34 cellular contexts compared by ENCODE assay signal in genomic region chr1:44420535-44420934, GRCh38.
"Had no signal": no experiment of that assay in that cellular context is flagged by ENCODE, and none has a peak within 500 bp of the region (broad histone marks: within the 10 kb centered on the region; RNA-seq: fewer than 3 reads in every experiment).

No MANE protein-coding gene starts in this region.

- H3K36me3 Mint-ChIP-seq: activated naive CD4-positive, alpha-beta T cell treated with anti-CD3 and anti-CD28 coated beads, Interleukin-2, amount 50 U/mL, for 72 hours; WTC11 had no signal

- H3K4me3 Mint-ChIP-seq: activated CD4-positive, alpha-beta T cell treated with anti-CD3 and anti-CD28 coated beads for 36 hours; activated CD4-positive, alpha-beta T cell treated with anti-CD3 and anti-CD28 coated beads, Interleukin-2, amount 10 ng/mL, durations not matched to agents 7 days and 5 days; activated CD8-positive, alpha-beta T cell treated with anti-CD3 and anti-CD28 coated beads, Interleukin-2, amount 10 ng/mL, durations not matched to agents 7 days and 5 days; activated naive CD4-positive, alpha-beta T cell treated with anti-CD3 and anti-CD28 coated beads for 36 hours; activated T-cell treated with anti-CD3 and anti-CD28 coated beads, Interleukin-2, amount 50 U/mL, for 24 hours; T-helper 1 cell treated with Interleukin-12 subunit alpha and Interleukin-12 subunit beta and Interleukin-4 antibody, amounts not matched to agents 30 μg/mL and 1 μg/mL, for 36 hours; T-helper 2 cell treated with Interferon-gamma antibody and Interleukin-4, amounts not matched to agents 5 μg/mL and 100 μg/mL, for 36 hours; WTC11 had no signal

- DNase-seq: activated CD4-positive, alpha-beta T cell treated with anti-CD3 and anti-CD28 coated beads for 36 hours; activated CD4-positive, alpha-beta T cell treated with anti-CD3 and anti-CD28 coated beads, Interleukin-2, amount 10 ng/mL, durations not matched to agents 7 days and 5 days; activated CD4-positive, alpha-beta T cell treated with anti-CD3 and anti-CD28 coated beads, Interleukin-2, amount 50 U/mL, for 48 hours; activated CD8-positive, alpha-beta T cell treated with anti-CD3 and anti-CD28 coated beads, Interleukin-2, amount 10 ng/mL, durations not matched to agents 7 days and 5 days; activated gamma-delta T cell; activated naive CD4-positive, alpha-beta T cell treated with anti-CD3 and anti-CD28 coated beads for 36 hours; activated T-cell treated with anti-CD3 and anti-CD28 coated beads, Interleukin-2, amount 50 U/mL, for 24 hours; adrenal gland; body of pancreas; caudate nucleus; cerebellar nuclear complex; KBM-7; NCI-H1105 treated with DMSO at 0.1 percent for 48 hours; NCI-H1436; NCI-H1694; NCI-H1930; NCI-H2081 treated with DMSO at 0.1 percent for 48 hours; NCI-H345; NK-92 treated with Interleukin-12 subunit alpha and Interleukin-12 subunit beta, amount 100 ng/mL, for 24 hours; PC-3; Peyer's patch; RPMI8226; SHP77 treated with DMSO at 0.1 percent for 48 hours; SK-N-SH had no signal

- H3K4me3 ChIP-seq: adrenal gland, body of pancreas, Peyer's patch, SJSA1 had no signal

- H3K4me2 ChIP-seq: SK-N-SH had no signal

- H3K36me3 ChIP-seq: adrenal gland, Peyer's patch, SJSA1 had no signal

- H3K9ac ChIP-seq: SK-N-SH had no signal

- H3K27ac Mint-ChIP-seq: activated CD4-positive, alpha-beta T cell treated with anti-CD3 and anti-CD28 coated beads for 36 hours; activated CD4-positive, alpha-beta T cell treated with anti-CD3 and anti-CD28 coated beads, Interleukin-2, amount 10 ng/mL, durations not matched to agents 7 days and 5 days; activated CD8-positive, alpha-beta T cell treated with anti-CD3 and anti-CD28 coated beads, Interleukin-2, amount 10 ng/mL, durations not matched to agents 7 days and 5 days; activated naive CD4-positive, alpha-beta T cell treated with anti-CD3 and anti-CD28 coated beads for 36 hours; activated naive CD4-positive, alpha-beta T cell treated with anti-CD3 and anti-CD28 coated beads, Interleukin-2, amount 50 U/mL, for 72 hours; activated T-cell treated with anti-CD3 and anti-CD28 coated beads, Interleukin-2, amount 50 U/mL, for 24 hours; activated T-helper 2 cell treated with anti-CD3 and anti-CD28 coated beads, Interferon-gamma antibody, Interleukin-2, Interleukin-4, amounts not matched to agents 10 μg/mL and 5 μg/mL and 100 μg/mL, durations not matched to agents 14 hours and 24 hours and 36 hours; T-helper 1 cell treated with Interleukin-12 subunit alpha and Interleukin-12 subunit beta and Interleukin-4 antibody, amounts not matched to agents 30 μg/mL and 1 μg/mL, for 36 hours; T-helper 2 cell treated with Interferon-gamma antibody and Interleukin-4, amounts not matched to agents 5 μg/mL and 100 μg/mL, for 36 hours; WTC11 had no signal

- H3K9me3 ChIP-seq: adrenal gland, body of pancreas, Peyer's patch, SJSA1, SK-N-SH had no signal

- ATAC-seq: activated CD4-positive, alpha-beta T cell treated with anti-CD3 and anti-CD28 coated beads for 36 hours; activated CD4-positive, CD25-positive, alpha-beta regulatory T cell treated with anti-CD3 and anti-CD28 coated beads, Interleukin-2, amount 50 U/mL, for 24 hours; activated CD8-positive, alpha-beta T cell treated with anti-CD3 and anti-CD28 coated beads, Interleukin-2, amount 10 ng/mL, durations not matched to agents 7 days and 5 days; activated naive CD4-positive, alpha-beta T cell treated with anti-CD3 and anti-CD28 coated beads, Interleukin-2, amount 50 U/mL, for 72 hours; body of pancreas; PC-3; WTC11 had no signal

- FAIRE-seq: astrocyte, bronchial epithelial cell, TTC549 had no signal

- H3K27ac ChIP-seq: adrenal gland, body of pancreas, Peyer's patch, SJSA1 had no signal

- H3K9me3 Mint-ChIP-seq: activated CD4-positive, alpha-beta T cell treated with anti-CD3 and anti-CD28 coated beads, Interleukin-2, amount 10 ng/mL, durations not matched to agents 7 days and 5 days; activated naive CD4-positive, alpha-beta T cell treated with anti-CD3 and anti-CD28 coated beads for 36 hours; activated naive CD4-positive, alpha-beta T cell treated with anti-CD3 and anti-CD28 coated beads, Interleukin-2, amount 50 U/mL, for 72 hours; activated T-cell treated with anti-CD3 and anti-CD28 coated beads, Interleukin-2, amount 50 U/mL, for 24 hours; activated T-helper 2 cell treated with anti-CD3 and anti-CD28 coated beads, Interferon-gamma antibody, Interleukin-2, Interleukin-4, amounts not matched to agents 10 μg/mL and 5 μg/mL and 100 μg/mL, durations not matched to agents 14 hours and 24 hours and 36 hours; T-helper 1 cell treated with Interleukin-12 subunit alpha and Interleukin-12 subunit beta and Interleukin-4 antibody, amounts not matched to agents 30 μg/mL and 1 μg/mL, for 36 hours; T-helper 2 cell treated with Interferon-gamma antibody and Interleukin-4, amounts not matched to agents 5 μg/mL and 100 μg/mL, for 36 hours; WTC11 had no signal
